ENCODE assay signal across 1 cellular context in the genomic region with DNA sequence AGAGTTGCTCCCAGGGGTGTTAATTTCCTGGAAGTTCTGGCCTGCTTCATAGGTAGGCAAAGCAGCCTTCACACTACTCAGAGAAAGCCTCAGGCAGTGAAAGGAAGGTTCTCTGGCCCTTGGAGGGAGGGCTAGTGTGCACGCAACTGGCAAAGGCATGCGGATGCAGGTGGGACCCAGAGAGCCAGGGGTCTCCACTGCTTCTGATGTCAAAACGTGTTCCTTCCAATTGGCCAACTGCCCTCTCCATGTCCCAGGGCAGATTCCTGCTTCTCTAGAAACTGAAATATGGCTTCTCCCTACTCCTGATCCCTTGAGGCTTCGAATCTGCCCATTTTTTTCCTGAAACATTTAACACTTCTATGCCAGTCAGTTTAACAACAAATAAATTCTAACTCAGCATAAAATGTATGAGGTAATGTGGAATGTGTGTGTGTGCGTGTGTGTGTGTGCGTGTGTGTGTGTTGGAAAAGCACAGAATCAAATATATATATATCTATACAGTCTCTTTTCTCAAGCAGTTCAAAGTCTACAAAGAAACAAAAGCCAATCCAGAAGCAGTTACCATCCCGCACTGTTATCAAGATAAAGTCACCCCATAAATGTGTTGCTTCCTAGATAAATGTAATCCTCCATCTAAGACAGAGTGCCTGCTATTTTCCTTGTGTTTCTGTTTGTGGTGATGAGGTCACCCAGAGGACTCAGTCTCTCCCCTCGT.
TF ChIP-seq lines count a peak whose summit lies in the region.

No MANE protein-coding gene starts in this region.

TF ChIP-seq in K562, 482 proteins besides CTCF, POLR2A, EP300 and RAD21 (continued from another document and continues in another):
- TF ChIP-seq, protein P1, sequence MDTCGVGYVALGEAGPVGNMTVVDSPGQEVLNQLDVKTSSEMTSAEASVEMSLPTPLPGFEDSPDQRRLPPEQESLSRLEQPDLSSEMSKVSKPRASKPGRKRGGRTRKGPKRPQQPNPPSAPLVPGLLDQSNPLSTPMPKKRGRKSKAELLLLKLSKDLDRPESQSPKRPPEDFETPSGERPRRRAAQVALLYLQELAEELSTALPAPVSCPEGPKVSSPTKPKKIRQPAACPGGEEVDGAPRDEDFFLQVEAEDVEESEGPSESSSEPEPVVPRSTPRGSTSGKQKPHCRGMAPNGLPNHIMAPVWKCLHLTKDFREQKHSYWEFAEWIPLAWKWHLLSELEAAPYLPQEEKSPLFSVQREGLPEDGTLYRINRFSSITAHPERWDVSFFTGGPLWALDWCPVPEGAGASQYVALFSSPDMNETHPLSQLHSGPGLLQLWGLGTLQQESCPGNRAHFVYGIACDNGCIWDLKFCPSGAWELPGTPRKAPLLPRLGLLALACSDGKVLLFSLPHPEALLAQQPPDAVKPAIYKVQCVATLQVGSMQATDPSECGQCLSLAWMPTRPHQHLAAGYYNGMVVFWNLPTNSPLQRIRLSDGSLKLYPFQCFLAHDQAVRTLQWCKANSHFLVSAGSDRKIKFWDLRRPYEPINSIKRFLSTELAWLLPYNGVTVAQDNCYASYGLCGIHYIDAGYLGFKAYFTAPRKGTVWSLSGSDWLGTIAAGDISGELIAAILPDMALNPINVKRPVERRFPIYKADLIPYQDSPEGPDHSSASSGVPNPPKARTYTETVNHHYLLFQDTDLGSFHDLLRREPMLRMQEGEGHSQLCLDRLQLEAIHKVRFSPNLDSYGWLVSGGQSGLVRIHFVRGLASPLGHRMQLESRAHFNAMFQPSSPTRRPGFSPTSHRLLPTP (IDR thresholded peaks at IDR 0.05; ENCODE audit: borderline replicate concordance, extremely low read depth, insufficient read length) = no peak
- TF ChIP-seq SMAD4 (CRISPR knock-in tag; conservative IDR thresholded peaks at IDR 0.05) (0 out of 2 replicates have a peak, but pooled peaks have one; percentile 39), ZNF586 (CRISPR knock-in tag; conservative IDR thresholded peaks at IDR 0.05) (no peak), THRAP3 (IDR thresholded peaks at IDR 0.05; ENCODE audit: borderline replicate concordance) (no peak), NUFIP1 (IDR thresholded peaks at IDR 0.05; ENCODE audit: partially characterized antibody) (no peak), CBX1 (IDR thresholded peaks at IDR 0.05; ENCODE audit: low read depth) (no peak), CXXC5 (CRISPR knock-in tag; IDR thresholded peaks at IDR 0.05) (peak; percentile 52), ZNF282 (CRISPR knock-in tag; IDR thresholded peaks at IDR 0.05) (no peak), KLF13 (tag; IDR thresholded peaks at IDR 0.05; ENCODE audit: borderline replicate concordance, low read depth) (no peak), MAFF (IDR thresholded peaks at IDR 0.05; ENCODE audit: low read length) (peak; percentile 82), BDP1 (IDR thresholded peaks at IDR 0.05; ENCODE audit: insufficient read depth, insufficient read length) (no peak), CBX3 (IDR thresholded peaks at IDR 0.05; ENCODE audit: borderline replicate concordance in 1 of 2, low read length in 2 of 2) (no peak), MAFG (tag; conservative IDR thresholded peaks at IDR 0.05) (peak; percentile 90), NEUROD1 (IDR thresholded peaks at IDR 0.05; ENCODE audit: borderline replicate concordance, low read depth, low read length, partially characterized antibody) (peak; percentile 15), CBFA2T3 (IDR thresholded peaks at IDR 0.05) (peak; percentile 77), NFYB (IDR thresholded peaks at IDR 0.05; ENCODE audit: extremely low read depth, insufficient read length) (no peak), CBX2 (IDR thresholded peaks at IDR 0.05; ENCODE audit: insufficient read depth, low read length, poor library complexity, severe bottlenecking) (no peak), KHSRP (IDR thresholded peaks at IDR 0.05) (no peak), ZNF766 (CRISPR knock-in tag; conservative IDR thresholded peaks at IDR 0.05) (no peak), ZNF311 (CRISPR knock-in tag; IDR thresholded peaks at IDR 0.05) (0 out of 2 replicates have a peak, but pooled peaks have one; percentile 13), COPS2 (conservative IDR thresholded peaks at IDR 0.05) (no peak), DACH1 (IDR thresholded peaks at IDR 0.05; ENCODE audit: partially characterized antibody) (no peak), WHSC1 (IDR thresholded peaks at IDR 0.05; ENCODE audit: low read length) (no peak), NR2F6 (CRISPR knock-in tag; IDR thresholded peaks at IDR 0.05) (no peak), HMG20B (CRISPR knock-in tag; IDR thresholded peaks at IDR 0.05) (no peak), CREB1 (IDR thresholded peaks at IDR 0.05) (no peak), CREB1 (CRISPR knock-in tag; IDR thresholded peaks at IDR 0.05) (no peak), C11orf30 (IDR thresholded peaks at IDR 0.05; ENCODE audit: low read depth) (peak; percentile 96), ELF2 (CRISPR knock-in tag; IDR thresholded peaks at IDR 0.05) (peak; percentile 38; the same call in 1 of the 2 replicates), SMAD3 (CRISPR knock-in tag; conservative IDR thresholded peaks at IDR 0.05) (no peak), TRIM24 (IDR thresholded peaks at IDR 0.05) (peak; percentile 28; a peak in 1 of 4 replicates), DMBX1 (CRISPR knock-in tag; IDR thresholded peaks at IDR 0.05; ENCODE audit: borderline replicate concordance) (0 out of 2 replicates have a peak, but pooled peaks have one; percentile 18), HDGF (IDR thresholded peaks at IDR 0.05) (no peak), ETV6 (IDR thresholded peaks at IDR 0.05; ENCODE audit: borderline replicate concordance in 1 of 2, low read depth in 2 of 2, low read length in 1 of 2) (no peak), ETV6 (CRISPR knock-in tag; IDR thresholded peaks at IDR 0.05; ENCODE audit: borderline replicate concordance) (no peak), ZNF584 (CRISPR knock-in tag; IDR thresholded peaks at IDR 0.05; ENCODE audit: low read depth) (peak; percentile 67), ZFX (CRISPR knock-in tag; IDR thresholded peaks at IDR 0.05) (0 out of 2 replicates have a peak, but pooled peaks have one; percentile 29), ZNF589 (CRISPR knock-in tag; IDR thresholded peaks at IDR 0.05; ENCODE audit: low read depth) (peak; percentile 81), KDM1A (IDR thresholded peaks at IDR 0.05) (no peak)
- TF ChIP-seq, protein P2, sequence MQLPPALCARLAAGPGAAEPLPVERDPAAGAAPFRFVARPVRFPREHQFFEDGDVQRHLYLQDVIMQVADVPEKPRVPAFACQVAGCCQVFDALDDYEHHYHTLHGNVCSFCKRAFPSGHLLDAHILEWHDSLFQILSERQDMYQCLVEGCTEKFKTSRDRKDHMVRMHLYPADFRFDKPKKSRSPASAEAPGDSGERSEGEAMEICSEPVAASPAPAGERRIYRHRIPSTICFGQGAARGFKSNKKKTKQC (CRISPR knock-in tag; IDR thresholded peaks at IDR 0.05) = no peak
- TF ChIP-seq, protein P3, sequence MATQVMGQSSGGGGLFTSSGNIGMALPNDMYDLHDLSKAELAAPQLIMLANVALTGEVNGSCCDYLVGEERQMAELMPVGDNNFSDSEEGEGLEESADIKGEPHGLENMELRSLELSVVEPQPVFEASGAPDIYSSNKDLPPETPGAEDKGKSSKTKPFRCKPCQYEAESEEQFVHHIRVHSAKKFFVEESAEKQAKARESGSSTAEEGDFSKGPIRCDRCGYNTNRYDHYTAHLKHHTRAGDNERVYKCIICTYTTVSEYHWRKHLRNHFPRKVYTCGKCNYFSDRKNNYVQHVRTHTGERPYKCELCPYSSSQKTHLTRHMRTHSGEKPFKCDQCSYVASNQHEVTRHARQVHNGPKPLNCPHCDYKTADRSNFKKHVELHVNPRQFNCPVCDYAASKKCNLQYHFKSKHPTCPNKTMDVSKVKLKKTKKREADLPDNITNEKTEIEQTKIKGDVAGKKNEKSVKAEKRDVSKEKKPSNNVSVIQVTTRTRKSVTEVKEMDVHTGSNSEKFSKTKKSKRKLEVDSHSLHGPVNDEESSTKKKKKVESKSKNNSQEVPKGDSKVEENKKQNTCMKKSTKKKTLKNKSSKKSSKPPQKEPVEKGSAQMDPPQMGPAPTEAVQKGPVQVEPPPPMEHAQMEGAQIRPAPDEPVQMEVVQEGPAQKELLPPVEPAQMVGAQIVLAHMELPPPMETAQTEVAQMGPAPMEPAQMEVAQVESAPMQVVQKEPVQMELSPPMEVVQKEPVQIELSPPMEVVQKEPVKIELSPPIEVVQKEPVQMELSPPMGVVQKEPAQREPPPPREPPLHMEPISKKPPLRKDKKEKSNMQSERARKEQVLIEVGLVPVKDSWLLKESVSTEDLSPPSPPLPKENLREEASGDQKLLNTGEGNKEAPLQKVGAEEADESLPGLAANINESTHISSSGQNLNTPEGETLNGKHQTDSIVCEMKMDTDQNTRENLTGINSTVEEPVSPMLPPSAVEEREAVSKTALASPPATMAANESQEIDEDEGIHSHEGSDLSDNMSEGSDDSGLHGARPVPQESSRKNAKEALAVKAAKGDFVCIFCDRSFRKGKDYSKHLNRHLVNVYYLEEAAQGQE (CRISPR knock-in tag; IDR thresholded peaks at IDR 0.05; ENCODE audit: low read depth) = no peak
- TF ChIP-seq, protein P4, sequence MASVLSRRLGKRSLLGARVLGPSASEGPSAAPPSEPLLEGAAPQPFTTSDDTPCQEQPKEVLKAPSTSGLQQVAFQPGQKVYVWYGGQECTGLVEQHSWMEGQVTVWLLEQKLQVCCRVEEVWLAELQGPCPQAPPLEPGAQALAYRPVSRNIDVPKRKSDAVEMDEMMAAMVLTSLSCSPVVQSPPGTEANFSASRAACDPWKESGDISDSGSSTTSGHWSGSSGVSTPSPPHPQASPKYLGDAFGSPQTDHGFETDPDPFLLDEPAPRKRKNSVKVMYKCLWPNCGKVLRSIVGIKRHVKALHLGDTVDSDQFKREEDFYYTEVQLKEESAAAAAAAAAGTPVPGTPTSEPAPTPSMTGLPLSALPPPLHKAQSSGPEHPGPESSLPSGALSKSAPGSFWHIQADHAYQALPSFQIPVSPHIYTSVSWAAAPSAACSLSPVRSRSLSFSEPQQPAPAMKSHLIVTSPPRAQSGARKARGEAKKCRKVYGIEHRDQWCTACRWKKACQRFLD (CRISPR knock-in tag; IDR thresholded peaks at IDR 0.05) = peak; percentile 70
- TF ChIP-seq, protein P5, sequence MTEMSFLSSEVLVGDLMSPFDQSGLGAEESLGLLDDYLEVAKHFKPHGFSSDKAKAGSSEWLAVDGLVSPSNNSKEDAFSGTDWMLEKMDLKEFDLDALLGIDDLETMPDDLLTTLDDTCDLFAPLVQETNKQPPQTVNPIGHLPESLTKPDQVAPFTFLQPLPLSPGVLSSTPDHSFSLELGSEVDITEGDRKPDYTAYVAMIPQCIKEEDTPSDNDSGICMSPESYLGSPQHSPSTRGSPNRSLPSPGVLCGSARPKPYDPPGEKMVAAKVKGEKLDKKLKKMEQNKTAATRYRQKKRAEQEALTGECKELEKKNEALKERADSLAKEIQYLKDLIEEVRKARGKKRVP (CRISPR knock-in tag; IDR thresholded peaks at IDR 0.05) = 0 out of 2 replicates have a peak, but pooled peaks have one; percentile 14
- TF ChIP-seq, protein P6, sequence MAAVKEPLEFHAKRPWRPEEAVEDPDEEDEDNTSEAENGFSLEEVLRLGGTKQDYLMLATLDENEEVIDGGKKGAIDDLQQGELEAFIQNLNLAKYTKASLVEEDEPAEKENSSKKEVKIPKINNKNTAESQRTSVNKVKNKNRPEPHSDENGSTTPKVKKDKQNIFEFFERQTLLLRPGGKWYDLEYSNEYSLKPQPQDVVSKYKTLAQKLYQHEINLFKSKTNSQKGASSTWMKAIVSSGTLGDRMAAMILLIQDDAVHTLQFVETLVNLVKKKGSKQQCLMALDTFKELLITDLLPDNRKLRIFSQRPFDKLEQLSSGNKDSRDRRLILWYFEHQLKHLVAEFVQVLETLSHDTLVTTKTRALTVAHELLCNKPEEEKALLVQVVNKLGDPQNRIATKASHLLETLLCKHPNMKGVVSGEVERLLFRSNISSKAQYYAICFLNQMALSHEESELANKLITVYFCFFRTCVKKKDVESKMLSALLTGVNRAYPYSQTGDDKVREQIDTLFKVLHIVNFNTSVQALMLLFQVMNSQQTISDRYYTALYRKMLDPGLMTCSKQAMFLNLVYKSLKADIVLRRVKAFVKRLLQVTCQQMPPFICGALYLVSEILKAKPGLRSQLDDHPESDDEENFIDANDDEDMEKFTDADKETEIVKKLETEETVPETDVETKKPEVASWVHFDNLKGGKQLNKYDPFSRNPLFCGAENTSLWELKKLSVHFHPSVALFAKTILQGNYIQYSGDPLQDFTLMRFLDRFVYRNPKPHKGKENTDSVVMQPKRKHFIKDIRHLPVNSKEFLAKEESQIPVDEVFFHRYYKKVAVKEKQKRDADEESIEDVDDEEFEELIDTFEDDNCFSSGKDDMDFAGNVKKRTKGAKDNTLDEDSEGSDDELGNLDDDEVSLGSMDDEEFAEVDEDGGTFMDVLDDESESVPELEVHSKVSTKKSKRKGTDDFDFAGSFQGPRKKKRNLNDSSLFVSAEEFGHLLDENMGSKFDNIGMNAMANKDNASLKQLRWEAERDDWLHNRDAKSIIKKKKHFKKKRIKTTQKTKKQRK (IDR thresholded peaks at IDR 0.05; ENCODE audit: borderline replicate concordance, low read depth, low read length) = no peak
- TF ChIP-seq, protein P7, sequence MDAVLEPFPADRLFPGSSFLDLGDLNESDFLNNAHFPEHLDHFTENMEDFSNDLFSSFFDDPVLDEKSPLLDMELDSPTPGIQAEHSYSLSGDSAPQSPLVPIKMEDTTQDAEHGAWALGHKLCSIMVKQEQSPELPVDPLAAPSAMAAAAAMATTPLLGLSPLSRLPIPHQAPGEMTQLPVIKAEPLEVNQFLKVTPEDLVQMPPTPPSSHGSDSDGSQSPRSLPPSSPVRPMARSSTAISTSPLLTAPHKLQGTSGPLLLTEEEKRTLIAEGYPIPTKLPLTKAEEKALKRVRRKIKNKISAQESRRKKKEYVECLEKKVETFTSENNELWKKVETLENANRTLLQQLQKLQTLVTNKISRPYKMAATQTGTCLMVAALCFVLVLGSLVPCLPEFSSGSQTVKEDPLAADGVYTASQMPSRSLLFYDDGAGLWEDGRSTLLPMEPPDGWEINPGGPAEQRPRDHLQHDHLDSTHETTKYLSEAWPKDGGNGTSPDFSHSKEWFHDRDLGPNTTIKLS (IDR thresholded peaks at IDR 0.05; ENCODE audit: borderline replicate concordance, low read depth) = no peak
- TF ChIP-seq, protein P8, sequence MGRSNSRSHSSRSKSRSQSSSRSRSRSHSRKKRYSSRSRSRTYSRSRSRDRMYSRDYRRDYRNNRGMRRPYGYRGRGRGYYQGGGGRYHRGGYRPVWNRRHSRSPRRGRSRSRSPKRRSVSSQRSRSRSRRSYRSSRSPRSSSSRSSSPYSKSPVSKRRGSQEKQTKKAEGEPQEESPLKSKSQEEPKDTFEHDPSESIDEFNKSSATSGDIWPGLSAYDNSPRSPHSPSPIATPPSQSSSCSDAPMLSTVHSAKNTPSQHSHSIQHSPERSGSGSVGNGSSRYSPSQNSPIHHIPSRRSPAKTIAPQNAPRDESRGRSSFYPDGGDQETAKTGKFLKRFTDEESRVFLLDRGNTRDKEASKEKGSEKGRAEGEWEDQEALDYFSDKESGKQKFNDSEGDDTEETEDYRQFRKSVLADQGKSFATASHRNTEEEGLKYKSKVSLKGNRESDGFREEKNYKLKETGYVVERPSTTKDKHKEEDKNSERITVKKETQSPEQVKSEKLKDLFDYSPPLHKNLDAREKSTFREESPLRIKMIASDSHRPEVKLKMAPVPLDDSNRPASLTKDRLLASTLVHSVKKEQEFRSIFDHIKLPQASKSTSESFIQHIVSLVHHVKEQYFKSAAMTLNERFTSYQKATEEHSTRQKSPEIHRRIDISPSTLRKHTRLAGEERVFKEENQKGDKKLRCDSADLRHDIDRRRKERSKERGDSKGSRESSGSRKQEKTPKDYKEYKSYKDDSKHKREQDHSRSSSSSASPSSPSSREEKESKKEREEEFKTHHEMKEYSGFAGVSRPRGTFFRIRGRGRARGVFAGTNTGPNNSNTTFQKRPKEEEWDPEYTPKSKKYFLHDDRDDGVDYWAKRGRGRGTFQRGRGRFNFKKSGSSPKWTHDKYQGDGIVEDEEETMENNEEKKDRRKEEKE (IDR thresholded peaks at IDR 0.05; ENCODE audit: borderline replicate concordance in 1 of 2, control insufficient read depth in 1 of 2, low read depth in 2 of 2, low read length in 1 of 2) = no peak
